9 cellular contexts compared by ENCODE assay signal in the genomic region with DNA sequence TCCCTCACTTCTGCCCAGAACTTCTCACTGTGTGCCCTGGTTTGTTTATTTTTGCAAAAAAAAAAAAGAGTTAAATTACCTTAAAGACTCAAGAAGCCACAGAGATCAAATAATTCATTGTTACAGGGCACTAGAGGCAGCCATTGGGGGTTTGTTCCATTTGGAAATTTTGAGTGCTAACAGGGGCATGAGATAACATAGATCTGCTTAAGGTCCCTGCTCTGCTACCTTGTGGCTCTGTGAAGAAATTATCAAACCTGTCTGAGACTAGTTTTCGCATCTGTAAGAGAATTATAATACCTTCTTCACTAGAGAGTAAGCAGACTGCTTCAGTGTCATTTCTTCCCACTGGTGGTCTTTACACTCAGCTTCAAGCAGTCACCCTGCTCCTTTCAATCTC. TPM values are rescaled to one million over a fixed set of nuclear protein-coding genes. Genes with fewer than 3 reads are reported as not detected.
A peak's percentile ranks its signal among the peaks of the same experiment; 100 is the strongest.
DNase-seq lines count a peak whose midpoint lies in the region; ATAC-seq and TF ChIP-seq lines count a peak whose summit lies in the region.
"Had no signal": no experiment of that assay in that cellular context is flagged by ENCODE, and none has a peak within 500 bp of the region (broad histone marks: within the 10 kb centered on the region; RNA-seq: fewer than 3 reads in every experiment).

No MANE protein-coding gene starts in this region.

- no peak for DNase-seq in astrocyte of the spinal cord (ENCODE audit: low read depth, low spot score)
- no peak for DNase-seq in memory B cell (ENCODE audit: low spot score in 2 of 2)
- no peak for DNase-seq in tibial nerve (ENCODE audit: low spot score in 2 of 2)
- DNase-seq in pons (ENCODE audit: low spot score), result no peak
- no peak for DNase-seq in KBM-7
- DNase-seq: NCI-H1436 had no signal

- no peaks in the 10 kb centered on the region for H3K9me3 ChIP-seq in tibial nerve

- H3K4me3 ChIP-seq in astrocyte of the spinal cord (ENCODE audit: low read depth, low read length) (peak overlapping the region; percentile 52), tibial nerve (peak overlapping the region; percentile 11 to 54 (median 38))

- H3K27me3 ChIP-seq in tibial nerve, result no peaks in the 10 kb centered on the region

- TF ChIP-seq EP300 in tibial nerve (IDR thresholded peaks at IDR 0.05), result no peak

- no peak for TF ChIP-seq POLR2A in tibial nerve (IDR thresholded peaks at IDR 0.05)

- TF ChIP-seq CTCF in astrocyte of the spinal cord (IDR thresholded peaks at IDR 0.05; ENCODE audit: low read depth, low read length), result no peak
- TF ChIP-seq CTCF in tibial nerve (IDR thresholded peaks at IDR 0.05), result no peak

- peak overlapping the region; percentile 87 for H3K4me3 Mint-ChIP-seq in memory B cell

- H3K4me1 Mint-ChIP-seq in memory B cell, result peaks cover 29% of the 10 kb centered on the region

- H3K36me3 Mint-ChIP-seq in memory B cell, result peaks cover 10% of the 10 kb centered on the region

- H3K27ac ChIP-seq in tibial nerve, result peak overlapping the region; percentile 53 to 88 (median 81)

- in situ Hi-C loops in astrocyte of the spinal cord (cut with HindIII; ENCODE audit: low sequenced_read_pairs) (no loop called here), KBM-7 (cut with MboI; ENCODE audit: low pct_unique_long_range_greater_than_20kb, low sequenced_read_pairs) (no loop called here)

- H3K36me3 ChIP-seq in tibial nerve, result no peaks in the 10 kb centered on the region

- peak; percentile 1 for ATAC-seq in HG02884 (IDR thresholded peaks at IDR 0.05; ENCODE audit: unreplicated experiment)
- peak; percentile 17 for ATAC-seq in memory B cell (ENCODE audit: low read depth)
- ATAC-seq in HG03521 (IDR thresholded peaks at IDR 0.05; ENCODE audit: unreplicated experiment), result no peak
- ATAC-seq in HG02763 (IDR thresholded peaks at IDR 0.05; ENCODE audit: unreplicated experiment), result no peak

- H3K27ac Mint-ChIP-seq in memory B cell, result peak overlapping the region; percentile 87

- H3K9me3 Mint-ChIP-seq in memory B cell, result no peaks in the 10 kb centered on the region

- H3K4me1 ChIP-seq in tibial nerve, result peaks cover 0 to 28% (median 7%) of the 10 kb centered on the region in 4 donors

- no peaks in the 10 kb centered on the region for H3K27me3 Mint-ChIP-seq in memory B cell

- WGBS in tibial nerve, 2 donors, result 57 to 85% methylated on average over 1 of the region's 1 CpG

RNA-seq across cellular contexts. Expression of a gene that starts 0.4 kb away (rescaled TPM):
- total RNA-seq in tibial nerve, result 10 to 100 TPM; 14.0 to 33.1 (median 21.9) TPM

Comparison
In these comparisons a context has a peak if more than half of its experiments do, and no peak if none do; other contexts are left out.
1. ATAC-seq: peak in HG02884 (single experiment) and memory B cell (single experiment); none in HG03521 (single experiment) and HG02763 (single experiment).